Comparison of ENCODE assay signal across 22 cellular contexts in the genomic region with DNA sequence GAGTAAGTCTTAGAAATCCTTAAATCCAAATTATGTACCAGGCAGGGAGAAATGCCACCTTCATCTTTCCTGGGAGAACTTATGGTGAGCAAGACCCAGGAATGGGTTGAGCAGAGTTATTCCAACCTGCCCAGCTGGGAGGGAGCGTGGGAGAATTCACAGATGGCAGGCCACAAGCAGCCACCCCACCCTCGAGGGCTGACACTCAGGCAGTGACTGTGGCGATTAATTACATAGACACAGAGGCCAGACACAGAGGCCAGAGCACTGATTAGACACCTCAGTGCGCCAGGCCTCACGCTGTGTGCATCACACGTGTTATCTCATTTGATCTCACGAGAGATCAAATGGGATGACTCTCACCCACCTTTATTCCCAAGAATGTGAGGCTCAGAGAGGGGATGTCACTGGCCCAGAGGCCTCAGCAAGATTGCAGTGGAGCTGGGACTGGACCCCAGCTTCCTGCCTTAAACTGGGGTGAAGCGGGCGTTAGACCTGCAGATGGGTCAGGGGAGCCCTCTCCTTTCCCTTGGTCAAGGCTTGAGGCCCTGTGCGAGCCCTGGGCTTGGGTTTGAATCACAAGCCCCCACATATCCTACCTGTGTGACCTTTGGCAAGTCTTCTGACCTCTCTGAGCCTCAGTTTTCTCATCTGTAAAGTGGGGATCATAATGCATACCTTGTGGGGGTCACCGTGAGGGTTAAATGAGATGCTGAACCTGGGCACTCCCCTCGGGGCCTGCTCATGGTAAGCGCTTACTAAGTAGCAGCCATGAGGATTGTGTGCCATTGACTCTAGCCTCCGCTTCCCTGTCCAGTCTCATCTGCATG. TPM values are rescaled to one million over a fixed set of nuclear protein-coding genes. Genes with fewer than 3 reads are reported as not detected.
DNase-seq lines count a peak whose midpoint lies in the region; ATAC-seq and TF ChIP-seq lines count a peak whose summit lies in the region.
"Had no signal": no experiment of that assay in that cellular context is flagged by ENCODE, and none has a peak within 500 bp of the region (broad histone marks: within the 10 kb centered on the region; RNA-seq: fewer than 3 reads in every experiment).

No MANE protein-coding gene starts in this region.

- peak overlapping the region; percentile 53 for H3K4me3 Mint-ChIP-seq in nephron progenitor cell
- H3K4me3 Mint-ChIP-seq: CD14-positive monocyte, IgD-negative memory B cell had no signal

- peaks cover 33% of the 10 kb centered on the region for H3K27me3 Mint-ChIP-seq in nephron progenitor cell (ENCODE audit: low read depth, poor library complexity)

- DNase-seq in ELF-1 (ENCODE audit: low read depth, low spot score): peak; percentile 18
- DNase-seq in WERI-Rb-1: peak; percentile 30
- peak; percentile 41 for DNase-seq in nephron progenitor cell
- peak; percentile 42 for DNase-seq in sciatic nerve (ENCODE audit: low spot score)
- DNase-seq in MG63: no peak
- DNase-seq in activated T-cell treated with anti-CD3 and anti-CD28 coated beads for 4 hours: no peak
- DNase-seq: ACHN, AML-193, Caco-2, DMS79 treated with DMSO at 0.1 percent for 48 hours, GDM1, HCEC 1CT, NCI-H1436, NCI-H2029, NCI-H2171, NCI-H446 treated with DMSO at 0.1 percent for 48 hours, NCI-H774 had no signal

- H3K27ac Mint-ChIP-seq in nephron progenitor cell: peak overlapping the region; percentile 98
- H3K27ac Mint-ChIP-seq: IgD-negative memory B cell had no signal

- no peak overlapping the region for H3K27ac ChIP-seq in WERI-Rb-1
- H3K27ac ChIP-seq: SJSA1 had no signal

- H3K36me3 Mint-ChIP-seq in nephron progenitor cell (ENCODE audit: low read depth): no peaks in the 10 kb centered on the region
- H3K36me3 Mint-ChIP-seq: CD14-positive monocyte, IgD-negative memory B cell had no signal

- H3K36me3 ChIP-seq in WERI-Rb-1 (no peaks in the 10 kb centered on the region), MG63 (no peaks in the 10 kb centered on the region)
- H3K36me3 ChIP-seq: SJSA1 had no signal

- H3K4me3 ChIP-seq in WERI-Rb-1 (ENCODE audit: low read depth, low read length) (no peak overlapping the region), MG63 (no peak overlapping the region)
- H3K4me3 ChIP-seq: GM12878, SJSA1 had no signal

- H3K9me3 ChIP-seq in WERI-Rb-1 (ENCODE audit: severe bottlenecking): no peaks in the 10 kb centered on the region
- no peaks in the 10 kb centered on the region for H3K9me3 ChIP-seq in MG63
- H3K9me3 ChIP-seq: Caco-2, SJSA1 had no signal

- no peaks in the 10 kb centered on the region for H3K9me3 Mint-ChIP-seq in nephron progenitor cell

- intact Hi-C loops in sciatic nerve (cut with DNase I): no loop called here

- ATAC-seq in sciatic nerve (no peak), GM21367 (IDR thresholded peaks at IDR 0.05; ENCODE audit: unreplicated experiment) (no peak)
- ATAC-seq: GM12878 had no signal

- H3K27me3 ChIP-seq in WERI-Rb-1 (ENCODE audit: insufficient read depth, low read depth, severe bottlenecking) (no peaks in the 10 kb centered on the region), MG63 (no peaks in the 10 kb centered on the region)
- H3K27me3 ChIP-seq: SJSA1 had no signal

- TF ChIP-seq CTCF in WERI-Rb-1 (IDR thresholded peaks at IDR 0.05; ENCODE audit: low read depth, low read length) (no peak), nephron progenitor cell (IDR thresholded peaks at IDR 0.05) (no peak)

- peaks cover 47% of the 10 kb centered on the region for H3K4me1 Mint-ChIP-seq in nephron progenitor cell

RNA-seq across cellular contexts. Expression of a gene that starts 28.8 kb away (rescaled TPM):
- 3.8 TPM for total RNA-seq in sciatic nerve
- not detected in 2 replicates for total RNA-seq in MG63 (2014; rRNA removed; shearing (Covaris generic); ENCODE audit: low replicate concordance)
- total RNA-seq: Caco-2, SJSA1 had no signal

RNA-seq across cellular contexts. Expression of a gene that starts 30.3 kb away (rescaled TPM):
- not detected for total RNA-seq in sciatic nerve
- 0.53 and 7.3 TPM in 2 replicates for total RNA-seq in MG63 (2014; rRNA removed; shearing (Covaris generic); ENCODE audit: low replicate concordance)
- total RNA-seq: Caco-2, GM12878 had no signal

Comparison
In these comparisons a context has a peak if more than half of its experiments do, and no peak if none do; other contexts are left out.
1. DNase-seq: peak in ELF-1 (single experiment), WERI-Rb-1 (single experiment), nephron progenitor cell (single experiment) and sciatic nerve (single experiment); none in MG63 (single experiment) and activated T-cell treated with anti-CD3 and anti-CD28 coated beads for 4 hours (single experiment).